ENCODE assay signal across 8 cellular contexts in the genomic region with DNA sequence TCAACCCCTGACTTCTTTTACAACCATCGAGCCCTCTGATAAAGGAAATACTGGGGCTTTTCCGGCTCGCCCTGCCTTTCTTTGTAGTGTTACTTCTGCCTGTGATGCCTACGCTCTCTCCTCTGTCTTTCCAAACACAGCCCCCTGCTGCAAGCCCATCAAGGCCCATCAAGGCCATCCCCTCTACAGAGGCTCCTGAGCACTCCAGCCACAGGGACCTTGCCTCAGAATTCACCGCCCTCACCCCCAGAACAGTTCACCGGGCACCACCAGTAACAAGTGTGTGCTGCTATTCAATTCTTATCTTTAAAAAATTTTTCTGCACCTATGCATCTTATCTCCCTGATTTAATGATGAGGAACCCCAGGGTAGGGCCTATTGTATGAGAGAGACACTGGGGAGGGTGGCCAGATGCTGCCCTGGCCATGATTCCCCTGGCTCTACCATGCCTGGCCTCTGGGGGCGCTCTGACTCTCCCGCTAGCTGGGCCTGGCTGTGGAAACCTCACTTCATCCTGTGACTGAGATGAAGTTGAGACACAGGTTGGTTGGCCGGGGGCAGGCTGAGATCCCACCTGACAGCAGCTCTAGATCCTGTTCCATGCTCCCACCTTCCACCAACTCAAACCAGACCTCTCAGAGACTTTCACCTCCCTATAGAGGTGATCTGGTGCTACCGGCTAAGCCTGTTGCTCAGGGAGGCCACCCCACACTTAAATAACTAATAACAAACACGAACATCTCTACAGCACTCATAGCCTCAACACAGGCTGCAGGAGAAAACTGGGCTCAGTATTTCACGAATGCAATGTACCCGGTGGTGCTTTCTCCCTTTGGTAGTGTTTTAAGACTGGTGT. TPM values are rescaled to one million over a fixed set of nuclear protein-coding genes. Genes with fewer than 3 reads are reported as not detected.
A peak's percentile ranks its signal among the peaks of the same experiment; 100 is the strongest.
DNase-seq lines count a peak whose midpoint lies in the region; ATAC-seq and TF ChIP-seq lines count a peak whose summit lies in the region.

No MANE protein-coding gene starts in this region.

- CTCF ChIA-PET in CD4-positive, alpha-beta T cell (lab: Charles Lee): no interaction called here
- CTCF ChIA-PET in Panc1 (lab: Charles Lee): interaction anchor here (1.5 kb wide), 1 partner anchor 56 kb away, joined by 5 read pairs; no protein-coding TSS in a partner anchor

- POLR2A ChIA-PET in CD4-positive, alpha-beta T cell (lab: Charles Lee): no interaction called here
- POLR2A ChIA-PET in Panc1 (lab: Charles Lee): no interaction called here

- H3K9me3 ChIP-seq in CD4-positive, alpha-beta T cell (ENCODE audit: control insufficient read depth, low read length): no peaks in the 10 kb centered on the region
- H3K9me3 ChIP-seq in Panc1 (ENCODE audit: control insufficient read depth, insufficient read depth, low read depth, low read length): no peaks in the 10 kb centered on the region
- no peaks in the 10 kb centered on the region for H3K9me3 ChIP-seq in liver (ENCODE audit: control insufficient read depth in 4 of 4, low read length in 3 of 4)
- no peaks in the 10 kb centered on the region for H3K9me3 ChIP-seq in upper lobe of left lung

- H3K36me3 Mint-ChIP-seq in CD4-positive, alpha-beta T cell (ENCODE audit: low read depth): no peaks in the 10 kb centered on the region
- H3K36me3 Mint-ChIP-seq in activated naive CD8-positive, alpha-beta T cell treated with anti-CD3 and anti-CD28 coated beads, Interleukin-2, amount 50 U/mL, for 24 hours (ENCODE audit: low read depth): no peaks in the 10 kb centered on the region

- no peak overlapping the region for H3K4me3 Mint-ChIP-seq in CD4-positive, alpha-beta T cell
- H3K4me3 Mint-ChIP-seq in activated naive CD8-positive, alpha-beta T cell treated with anti-CD3 and anti-CD28 coated beads, Interleukin-2, amount 50 U/mL, for 24 hours: no peak overlapping the region

- H3K27ac ChIP-seq in CD4-positive, alpha-beta T cell (ENCODE audit: low read depth, low read length): no peak overlapping the region
- H3K27ac ChIP-seq in Panc1 (ENCODE audit: low read length): no peak overlapping the region
- H3K27ac ChIP-seq in liver (ENCODE audit: low read depth in 1 of 2, low read length in 2 of 2): no peak overlapping the region
- H3K27ac ChIP-seq in upper lobe of left lung: no peak overlapping the region

- no peaks in the 10 kb centered on the region for H3K4me1 ChIP-seq in Panc1 (ENCODE audit: control insufficient read depth, insufficient read depth, low read length)
- no peaks in the 10 kb centered on the region for H3K4me1 ChIP-seq in liver (ENCODE audit: control insufficient read depth in 4 of 4, insufficient read depth in 4 of 4, low read length in 3 of 4)
- no peaks in the 10 kb centered on the region for H3K4me1 ChIP-seq in upper lobe of left lung

- no TSS peak for BruUV-seq in Panc1 (replicated peaks; lab: Mats Ljungman, UMichigan)

- no peak overlapping the region for H3K4me3 ChIP-seq in Panc1 (ENCODE audit: low read depth in 2 of 2, low read length in 2 of 2)
- H3K4me3 ChIP-seq in liver (ENCODE audit: low read depth in 1 of 3, low read length in 3 of 3): no peak overlapping the region
- no peak overlapping the region for H3K4me3 ChIP-seq in upper lobe of left lung

- DNase-seq in CD4-positive, alpha-beta T cell: peak in 8 of 10 experiments; percentile 14 to 43 (median 24)
- DNase-seq in Panc1 (ENCODE audit: low read depth, low spot score) (peak; percentile 25), upper lobe of left lung (no peak), MV-4-11 (lab: John Stamatoyannopoulos, UW) (no peak)
- peak; percentile 73 for DNase-seq in activated naive CD8-positive, alpha-beta T cell treated with anti-CD3 and anti-CD28 coated beads, Interleukin-2, amount 50 U/mL, for 24 hours

- intact Hi-C loops in CD4-positive, alpha-beta T cell (cut with DNase I, micrococcal nuclease): no loop called here
- intact Hi-C loops in Panc1 (cut with micrococcal nuclease; ENCODE audit: unreplicated experiment): no loop called here

- H3K36me3 ChIP-seq in Panc1 (ENCODE audit: control insufficient read depth, insufficient read depth, low read length) (no peaks in the 10 kb centered on the region), liver (ENCODE audit: control insufficient read depth in 4 of 4, insufficient read depth in 3 of 4, low read depth in 1 of 4, low read length in 3 of 4) (no peaks in the 10 kb centered on the region), upper lobe of left lung (no peaks in the 10 kb centered on the region)

- peaks cover 55% of the 10 kb centered on the region for H3K27me3 Mint-ChIP-seq in CD4-positive, alpha-beta T cell
- peaks cover 42% of the 10 kb centered on the region for H3K27me3 Mint-ChIP-seq in activated naive CD8-positive, alpha-beta T cell treated with anti-CD3 and anti-CD28 coated beads, Interleukin-2, amount 50 U/mL, for 24 hours

- ATAC-seq in CD4-positive, alpha-beta T cell (ENCODE audit: poor library complexity): no peak
- ATAC-seq in GM21529 (IDR thresholded peaks at IDR 0.05; ENCODE audit: unreplicated experiment): peak; percentile 59
- peak; percentile 92 for ATAC-seq in Panc1
- ATAC-seq in activated naive CD8-positive, alpha-beta T cell treated with anti-CD3 and anti-CD28 coated beads, Interleukin-2, amount 50 U/mL, for 24 hours: peak; percentile 86
- ATAC-seq in upper lobe of left lung (ENCODE audit: low FRiP score in 2 of 2): peak in 1 of 2 donors; percentile 44
- no peak for ATAC-seq in GM21447 (IDR thresholded peaks at IDR 0.05; ENCODE audit: unreplicated experiment)

- TF ChIP-seq POLR2A in upper lobe of left lung (IDR thresholded peaks at IDR 0.05): no peak

- no peak overlapping the region for H3K9ac ChIP-seq in liver (ENCODE audit: low read depth in 1 of 2, low read length in 2 of 2)

- peak; percentile 41 to 68 for TF ChIP-seq RAD21 in liver (IDR thresholded peaks at IDR 0.05)

- peak; percentile 65 for TF ChIP-seq CTCF in CD4-positive, alpha-beta T cell (IDR thresholded peaks at IDR 0.05)
- peak; percentile 90 for TF ChIP-seq CTCF in Panc1 (IDR thresholded peaks at IDR 0.05)
- TF ChIP-seq CTCF in liver (IDR thresholded peaks at IDR 0.05; ENCODE audit: low read depth, low read length, missing input control): peak; percentile 45
- TF ChIP-seq CTCF in upper lobe of left lung (IDR thresholded peaks at IDR 0.05): peak in 5 of 6 experiments; percentile 21 to 55 (median 38)

- H3K9me3 Mint-ChIP-seq in CD4-positive, alpha-beta T cell: no peaks in the 10 kb centered on the region
- no peaks in the 10 kb centered on the region for H3K9me3 Mint-ChIP-seq in activated naive CD8-positive, alpha-beta T cell treated with anti-CD3 and anti-CD28 coated beads, Interleukin-2, amount 50 U/mL, for 24 hours

- peaks cover 5% of the 10 kb centered on the region for H3K27me3 ChIP-seq in CD4-positive, alpha-beta T cell (ENCODE audit: control insufficient read depth, insufficient read depth, low read length)
- peaks cover 26% of the 10 kb centered on the region for H3K27me3 ChIP-seq in Panc1 (ENCODE audit: control insufficient read depth, insufficient read depth, low read length)
- H3K27me3 ChIP-seq in liver (ENCODE audit: control insufficient read depth in 4 of 4, insufficient read depth in 4 of 4, low read length in 3 of 4): no peaks in the 10 kb centered on the region
- H3K27me3 ChIP-seq in upper lobe of left lung: no peaks in the 10 kb centered on the region

- TF ChIP-seq EP300 in upper lobe of left lung (IDR thresholded peaks at IDR 0.05): no peak

- 81% methylated on average over 13 of the region's 13 CpGs for WGBS in liver
- 77% methylated on average over 13 of the region's 13 CpGs for WGBS in upper lobe of left lung, 2 donors

- H3K27ac Mint-ChIP-seq in CD4-positive, alpha-beta T cell: no peak overlapping the region
- H3K27ac Mint-ChIP-seq in activated naive CD8-positive, alpha-beta T cell treated with anti-CD3 and anti-CD28 coated beads, Interleukin-2, amount 50 U/mL, for 24 hours: no peak overlapping the region

- in situ Hi-C loops in Panc1 (cut with HindIII; ENCODE audit: low pct_unique_long_range_greater_than_20kb, low sequenced_read_pairs): no loop called here

- no peaks in the 10 kb centered on the region for H3K4me1 Mint-ChIP-seq in CD4-positive, alpha-beta T cell (ENCODE audit: low read depth)
- H3K4me1 Mint-ChIP-seq in activated naive CD8-positive, alpha-beta T cell treated with anti-CD3 and anti-CD28 coated beads, Interleukin-2, amount 50 U/mL, for 24 hours: no peaks in the 10 kb centered on the region

TF ChIP-seq in liver, 16 proteins besides CTCF, POLR2A, EP300 and RAD21 (continues in another document):
- TF ChIP-seq, protein P1, sequence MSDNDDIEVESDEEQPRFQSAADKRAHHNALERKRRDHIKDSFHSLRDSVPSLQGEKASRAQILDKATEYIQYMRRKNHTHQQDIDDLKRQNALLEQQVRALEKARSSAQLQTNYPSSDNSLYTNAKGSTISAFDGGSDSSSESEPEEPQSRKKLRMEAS (IDR thresholded peaks at IDR 0.05): no peak
- TF ChIP-seq JUND (IDR thresholded peaks at IDR 0.05) (no peak), EGR1 (IDR thresholded peaks at IDR 0.05; ENCODE audit: low read depth in 2 of 2) (no peak), FOXA1 (IDR thresholded peaks at IDR 0.05) (no peak), SP1 (IDR thresholded peaks at IDR 0.05) (no peak), TAF1 (conservative IDR thresholded peaks at IDR 0.05) (no peak), YY1 (IDR thresholded peaks at IDR 0.05) (no peak), HNF4A (conservative IDR thresholded peaks at IDR 0.05) (no peak), ZBTB33 (IDR thresholded peaks at IDR 0.05) (no peak), ATF3 (IDR thresholded peaks at IDR 0.05) (no peak)

RNA-seq across cellular contexts. Expression of gene GLP1R, which starts 19.2 kb away (rescaled TPM):
- not detected for total RNA-seq in CD4-positive, alpha-beta T cell
- total RNA-seq in Panc1 (2021; ENCODE audit: unreplicated experiment) (not detected), liver (not detected), upper lobe of left lung (under 1 TPM in 2 of 6 donors, not detected in 4; 0.09 to 0.24 TPM)
- polyA plus RNA-seq in Panc1 (2012; ENCODE audit: insufficient read length): not detected
- polyA plus RNA-seq in liver: not detected

Comparison
In these comparisons a context has a peak if more than half of its experiments do, and no peak if none do; other contexts are left out.
1. ATAC-seq: peak in GM21529 (single experiment), Panc1 (single experiment) and activated naive CD8-positive, alpha-beta T cell treated with anti-CD3 and anti-CD28 coated beads, Interleukin-2, amount 50 U/mL, for 24 hours (single experiment); none in CD4-positive, alpha-beta T cell (single experiment) and GM21447 (single experiment).
2. DNase-seq: peak in CD4-positive, alpha-beta T cell (8 of 10), Panc1 (single experiment) and activated naive CD8-positive, alpha-beta T cell treated with anti-CD3 and anti-CD28 coated beads, Interleukin-2, amount 50 U/mL, for 24 hours (single experiment); none in upper lobe of left lung (0 of 2) and MV-4-11 (single experiment).
3. CTCF ChIP-seq: peak in every context shown above with its lines; median percentile 90 in Panc1; 65 in CD4-positive, alpha-beta T cell; 45 in liver; 38 in upper lobe of left lung.